In genomic region chr5:135428586-135428985, GRCh38 we compare ENCODE assay signal across 1 cellular context.
TF ChIP-seq lines count a peak whose summit lies in the region.

No MANE protein-coding gene starts in this region.

TF ChIP-seq in K562, 482 proteins besides CTCF, POLR2A, EP300 and RAD21:
- TF ChIP-seq TRIM28 (IDR thresholded peaks at IDR 0.05) (peak; percentile 79), ATF1 (CRISPR knock-in tag; IDR thresholded peaks at IDR 0.05) (no peak), ATF1 (tag; IDR thresholded peaks at IDR 0.05) (no peak), BRD4 (IDR thresholded peaks at IDR 0.05) (no peak), ZBTB1 (CRISPR knock-in tag; IDR thresholded peaks at IDR 0.05; ENCODE audit: borderline replicate concordance, low read depth) (no peak), CBX2 (IDR thresholded peaks at IDR 0.05; ENCODE audit: insufficient read depth, low read length, poor library complexity, severe bottlenecking) (no peak), TRIM24 (IDR thresholded peaks at IDR 0.05) (peak in 1 of 2 experiments; percentile 63; a peak in 2 of 4 replicates), ETV1 (tag; conservative IDR thresholded peaks at IDR 0.05; ENCODE audit: low read depth) (no peak), RBM39 (optimal IDR thresholded peaks at IDR 0.05; ENCODE audit: low read depth, low read length) (no peak), ZBTB7A (IDR thresholded peaks at IDR 0.05; ENCODE audit: borderline replicate concordance, control insufficient read depth, low read depth, low read length) (no peak), NCOA2 (IDR thresholded peaks at IDR 0.05; ENCODE audit: partially characterized antibody in 2 of 2) (no peak), CBX3 (IDR thresholded peaks at IDR 0.05; ENCODE audit: borderline replicate concordance in 1 of 2, low read length in 2 of 2) (peak in 1 of 2 experiments; percentile 84; a peak in 1 of 3 replicates), ATF4 (CRISPR knock-in tag; IDR thresholded peaks at IDR 0.05) (no peak), ZBTB33 (CRISPR knock-in tag; IDR thresholded peaks at IDR 0.05) (no peak), FOXJ2 (tag; IDR thresholded peaks at IDR 0.05) (no peak), IRF2 (CRISPR knock-in tag; IDR thresholded peaks at IDR 0.05) (no peak), ZNF121 (CRISPR knock-in tag; conservative IDR thresholded peaks at IDR 0.05) (no peak), FOS (IDR thresholded peaks at IDR 0.05; ENCODE audit: extremely low read depth, insufficient read length) (no peak), FOXA3 (CRISPR knock-in tag; conservative IDR thresholded peaks at IDR 0.05 in 1 of 2, IDR thresholded peaks at IDR 0.05 in 1 of 2) (no peak), ATF3 (IDR thresholded peaks at IDR 0.05) (no peak), ATF3 (CRISPR knock-in tag; conservative IDR thresholded peaks at IDR 0.05) (no peak), ETV5 (CRISPR knock-in tag; IDR thresholded peaks at IDR 0.05; ENCODE audit: low read depth) (no peak), TRIM25 (IDR thresholded peaks at IDR 0.05; ENCODE audit: borderline replicate concordance) (no peak), ZNF583 (CRISPR knock-in tag; IDR thresholded peaks at IDR 0.05) (no peak), FOXM1 (IDR thresholded peaks at IDR 0.05; ENCODE audit: low read depth) (no peak), FOXM1 (CRISPR knock-in tag; IDR thresholded peaks at IDR 0.05; ENCODE audit: low read depth) (no peak), U2AF1 (optimal IDR thresholded peaks at IDR 0.05; ENCODE audit: low read depth, low read length) (no peak), ZNF23 (CRISPR knock-in tag; IDR thresholded peaks at IDR 0.05) (no peak), HSF4 (CRISPR knock-in tag; IDR thresholded peaks at IDR 0.05; ENCODE audit: borderline replicate concordance) (no peak), FOXK1 (CRISPR knock-in tag; IDR thresholded peaks at IDR 0.05; ENCODE audit: borderline replicate concordance) (no peak), KLF10 (CRISPR knock-in tag; IDR thresholded peaks at IDR 0.05) (no peak), ZNF431 (CRISPR knock-in tag; IDR thresholded peaks at IDR 0.05) (peak; percentile 97), ERF (CRISPR knock-in tag; IDR thresholded peaks at IDR 0.05) (no peak), PRPF4 (IDR thresholded peaks at IDR 0.05; ENCODE audit: insufficient read depth, low read depth, low read length, poor library complexity, severe bottlenecking) (no peak), NBN (IDR thresholded peaks at IDR 0.05; ENCODE audit: low read depth) (no peak), RBM15 (IDR thresholded peaks at IDR 0.05; ENCODE audit: insufficient read depth, low read length) (no peak), CBX5 (IDR thresholded peaks at IDR 0.05; ENCODE audit: borderline replicate concordance, low read depth) (peak; percentile 39; the same call in 1 of the 2 replicates), GTF2E2 (tag; IDR thresholded peaks at IDR 0.05) (no peak), EZH2 (IDR thresholded peaks at IDR 0.05; ENCODE audit: borderline replicate concordance, low read depth, low read length) (no peak), MXI1 (IDR thresholded peaks at IDR 0.05; ENCODE audit: low read depth, low read length) (no peak)
- TF ChIP-seq, protein P1, sequence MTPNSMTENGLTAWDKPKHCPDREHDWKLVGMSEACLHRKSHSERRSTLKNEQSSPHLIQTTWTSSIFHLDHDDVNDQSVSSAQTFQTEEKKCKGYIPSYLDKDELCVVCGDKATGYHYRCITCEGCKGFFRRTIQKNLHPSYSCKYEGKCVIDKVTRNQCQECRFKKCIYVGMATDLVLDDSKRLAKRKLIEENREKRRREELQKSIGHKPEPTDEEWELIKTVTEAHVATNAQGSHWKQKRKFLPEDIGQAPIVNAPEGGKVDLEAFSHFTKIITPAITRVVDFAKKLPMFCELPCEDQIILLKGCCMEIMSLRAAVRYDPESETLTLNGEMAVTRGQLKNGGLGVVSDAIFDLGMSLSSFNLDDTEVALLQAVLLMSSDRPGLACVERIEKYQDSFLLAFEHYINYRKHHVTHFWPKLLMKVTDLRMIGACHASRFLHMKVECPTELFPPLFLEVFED (CRISPR knock-in tag; conservative IDR thresholded peaks at IDR 0.05) = no peak
- TF ChIP-seq, protein P2, sequence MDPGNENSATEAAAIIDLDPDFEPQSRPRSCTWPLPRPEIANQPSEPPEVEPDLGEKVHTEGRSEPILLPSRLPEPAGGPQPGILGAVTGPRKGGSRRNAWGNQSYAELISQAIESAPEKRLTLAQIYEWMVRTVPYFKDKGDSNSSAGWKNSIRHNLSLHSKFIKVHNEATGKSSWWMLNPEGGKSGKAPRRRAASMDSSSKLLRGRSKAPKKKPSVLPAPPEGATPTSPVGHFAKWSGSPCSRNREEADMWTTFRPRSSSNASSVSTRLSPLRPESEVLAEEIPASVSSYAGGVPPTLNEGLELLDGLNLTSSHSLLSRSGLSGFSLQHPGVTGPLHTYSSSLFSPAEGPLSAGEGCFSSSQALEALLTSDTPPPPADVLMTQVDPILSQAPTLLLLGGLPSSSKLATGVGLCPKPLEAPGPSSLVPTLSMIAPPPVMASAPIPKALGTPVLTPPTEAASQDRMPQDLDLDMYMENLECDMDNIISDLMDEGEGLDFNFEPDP (CRISPR knock-in tag; IDR thresholded peaks at IDR 0.05) = no peak
- TF ChIP-seq, protein P3, sequence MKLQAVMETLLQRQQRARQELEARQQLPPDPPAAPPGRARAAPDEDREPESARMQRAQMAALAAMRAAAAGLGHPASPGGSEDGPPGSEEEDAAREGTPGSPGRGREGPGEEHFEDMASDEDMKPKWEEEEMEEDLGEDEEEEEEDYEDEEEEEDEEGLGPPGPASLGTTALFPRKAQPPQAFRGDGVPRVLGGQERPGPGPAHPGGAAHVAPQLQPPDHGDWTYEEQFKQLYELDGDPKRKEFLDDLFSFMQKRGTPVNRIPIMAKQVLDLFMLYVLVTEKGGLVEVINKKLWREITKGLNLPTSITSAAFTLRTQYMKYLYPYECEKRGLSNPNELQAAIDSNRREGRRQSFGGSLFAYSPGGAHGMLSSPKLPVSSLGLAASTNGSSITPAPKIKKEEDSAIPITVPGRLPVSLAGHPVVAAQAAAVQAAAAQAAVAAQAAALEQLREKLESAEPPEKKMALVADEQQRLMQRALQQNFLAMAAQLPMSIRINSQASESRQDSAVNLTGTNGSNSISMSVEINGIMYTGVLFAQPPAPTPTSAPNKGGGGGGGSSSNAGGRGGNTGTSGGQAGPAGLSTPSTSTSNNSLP (IDR thresholded peaks at IDR 0.05; ENCODE audit: borderline replicate concordance, low read depth, low read length) = no peak
- TF ChIP-seq, protein P4, sequence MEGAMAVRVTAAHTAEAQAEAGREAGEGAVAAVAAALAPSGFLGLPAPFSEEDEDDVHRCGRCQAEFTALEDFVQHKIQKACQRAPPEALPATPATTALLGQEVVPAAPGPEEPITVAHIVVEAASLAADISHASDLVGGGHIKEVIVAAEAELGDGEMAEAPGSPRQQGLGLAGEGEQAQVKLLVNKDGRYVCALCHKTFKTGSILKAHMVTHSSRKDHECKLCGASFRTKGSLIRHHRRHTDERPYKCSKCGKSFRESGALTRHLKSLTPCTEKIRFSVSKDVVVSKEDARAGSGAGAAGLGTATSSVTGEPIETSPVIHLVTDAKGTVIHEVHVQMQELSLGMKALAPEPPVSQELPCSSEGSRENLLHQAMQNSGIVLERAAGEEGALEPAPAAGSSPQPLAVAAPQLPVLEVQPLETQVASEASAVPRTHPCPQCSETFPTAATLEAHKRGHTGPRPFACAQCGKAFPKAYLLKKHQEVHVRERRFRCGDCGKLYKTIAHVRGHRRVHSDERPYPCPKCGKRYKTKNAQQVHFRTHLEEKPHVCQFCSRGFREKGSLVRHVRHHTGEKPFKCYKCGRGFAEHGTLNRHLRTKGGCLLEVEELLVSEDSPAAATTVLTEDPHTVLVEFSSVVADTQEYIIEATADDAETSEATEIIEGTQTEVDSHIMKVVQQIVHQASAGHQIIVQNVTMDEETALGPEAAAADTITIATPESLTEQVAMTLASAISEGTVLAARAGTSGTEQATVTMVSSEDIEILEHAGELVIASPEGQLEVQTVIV (CRISPR knock-in tag; IDR thresholded peaks at IDR 0.05; ENCODE audit: borderline replicate concordance) = no peak
- TF ChIP-seq, protein P5, sequence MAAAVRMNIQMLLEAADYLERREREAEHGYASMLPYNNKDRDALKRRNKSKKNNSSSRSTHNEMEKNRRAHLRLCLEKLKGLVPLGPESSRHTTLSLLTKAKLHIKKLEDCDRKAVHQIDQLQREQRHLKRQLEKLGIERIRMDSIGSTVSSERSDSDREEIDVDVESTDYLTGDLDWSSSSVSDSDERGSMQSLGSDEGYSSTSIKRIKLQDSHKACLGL (CRISPR knock-in tag; IDR thresholded peaks at IDR 0.05; ENCODE audit: borderline replicate concordance, poor library complexity, severe bottlenecking) = no peak
